8 cellular contexts compared by ENCODE assay signal in the genomic region with DNA sequence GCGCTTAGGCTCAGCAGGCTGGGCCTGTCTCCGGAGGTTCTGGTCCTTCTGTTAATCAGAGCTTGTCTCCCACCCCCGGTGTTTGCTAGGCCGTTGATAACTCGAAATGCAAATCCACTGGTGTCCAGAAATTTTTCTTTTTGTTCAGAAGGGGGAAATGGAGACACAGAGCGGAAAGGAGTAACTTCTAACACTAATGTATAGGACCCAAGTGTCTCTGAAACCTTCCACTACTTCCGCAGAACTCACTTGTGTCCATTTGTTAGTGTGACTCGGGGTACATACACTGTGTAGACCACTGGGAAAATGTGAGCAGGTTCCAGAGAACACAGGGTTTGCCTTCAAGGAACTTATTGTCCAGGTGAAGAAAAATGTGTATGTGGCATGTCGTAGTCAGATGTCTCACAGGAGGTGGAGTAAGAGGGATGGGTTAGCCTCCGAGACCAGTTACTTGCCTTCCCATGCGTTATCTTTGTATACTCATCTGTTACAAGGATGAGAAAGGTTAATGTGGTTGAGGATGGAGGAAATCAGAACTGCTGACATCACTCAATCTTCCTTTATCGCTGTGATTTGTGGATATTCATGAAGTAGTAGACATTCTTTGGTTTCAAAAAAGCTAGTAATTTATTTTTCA. TPM values are rescaled to one million over a fixed set of nuclear protein-coding genes. Genes with fewer than 3 reads are reported as not detected.
A peak's percentile ranks its signal among the peaks of the same experiment; 100 is the strongest.
DNase-seq lines count a peak whose midpoint lies in the region; ATAC-seq, FAIRE-seq and TF ChIP-seq lines count a peak whose summit lies in the region.

No MANE protein-coding gene starts in this region.

- intact Hi-C loops in Right ventricle myocardium inferior (cut with DNase I), result no loop called here
- intact Hi-C loops in cardiac septum (cut with DNase I), result loop anchor here (5.0 kb wide), 1 partner anchor 39 kb away; no protein-coding TSS in a partner anchor
- intact Hi-C loops in MCF 10A (cut with micrococcal nuclease), result no loop called here

- H3K4me1 ChIP-seq in SJSA1 (replicated peaks) (peaks cover 7% of the 10 kb centered on the region; the same call in 1 of the 2 replicates), keratinocyte (ENCODE audit: control insufficient read depth, extremely low read depth, insufficient read depth, low read length) (peaks cover 18% of the 10 kb centered on the region)

- H3K9me1 ChIP-seq in keratinocyte (ENCODE audit: control insufficient read depth, extremely low read depth, insufficient read depth, low read length), result no peaks in the 10 kb centered on the region

- peaks cover 9% of the 10 kb centered on the region for H3K36me3 ChIP-seq in SJSA1
- peaks cover 2 to 3% of the 10 kb centered on the region in 2 experiments for H3K36me3 ChIP-seq in keratinocyte (ENCODE audit: control insufficient read depth in 2 of 2, extremely low read depth in 1 of 2, insufficient read depth in 2 of 2, low read length in 2 of 2)

- H3K9ac ChIP-seq in keratinocyte (ENCODE audit: control insufficient read depth, extremely low read depth, insufficient read depth, low read length), result peak overlapping the region; percentile 99

- no peaks in the 10 kb centered on the region for H3K9me3 ChIP-seq in SJSA1 (replicated peaks)
- H3K9me3 ChIP-seq in keratinocyte (ENCODE audit: control insufficient read depth, low read depth, low read length), result no peaks in the 10 kb centered on the region

- DNase-seq in Right ventricle myocardium inferior (ENCODE audit: missing footprints) (no peak), cardiac septum (ENCODE audit: low spot score) (no peak), SJSA1 (ENCODE audit: low read depth in 1 of 2, low spot score in 2 of 2) (peak in 1 of 2 experiments; percentile 29), MCF 10A (ENCODE audit: unreplicated experiment) (peak; percentile 41), keratinocyte (ENCODE audit: low read depth, low spot score) (no peak), NCI-H345 (lab: John Stamatoyannopoulos, UW) (no peak)
- peak; percentile 9 to 64 for DNase-seq in stimulated activated effector memory CD8-positive, alpha-beta T cell treated with anti-CD3 and anti-CD28 coated beads, Interleukin-12 subunit alpha, Interleukin-12 subunit beta, amount 100 ng/mL, for 72 hours (ENCODE audit: low spot score in 2 of 2)

- ATAC-seq in Right ventricle myocardium inferior, result peak; percentile 21
- ATAC-seq in HG03025 (IDR thresholded peaks at IDR 0.05; ENCODE audit: low FRiP score, unreplicated experiment), result peak; percentile 12
- peak; percentile 87 for ATAC-seq in stimulated activated effector memory CD8-positive, alpha-beta T cell treated with anti-CD3 and anti-CD28 coated beads, Interleukin-12 subunit alpha, Interleukin-12 subunit beta, amount 100 ng/mL, for 72 hours

- peak overlapping the region; percentile 80 for H3K4me2 ChIP-seq in keratinocyte (ENCODE audit: control insufficient read depth, extremely low read depth, insufficient read depth, low read depth, low read length)

- H3K9me3 Mint-ChIP-seq in MCF 10A (ENCODE audit: unreplicated experiment), result no peaks in the 10 kb centered on the region
- no peaks in the 10 kb centered on the region for H3K9me3 Mint-ChIP-seq in stimulated activated effector memory CD8-positive, alpha-beta T cell treated with anti-CD3 and anti-CD28 coated beads, Interleukin-12 subunit alpha, Interleukin-12 subunit beta, amount 100 ng/mL, for 72 hours

- TSS peak; percentile 50 for BruUV-seq in MCF 10A (replicated peaks; lab: Mats Ljungman, UMichigan)

- H3K4me3 ChIP-seq in SJSA1, result peak overlapping the region; percentile 86
- H3K4me3 ChIP-seq in keratinocyte (ENCODE audit: control insufficient read depth in 2 of 3, extremely low read depth in 1 of 3, insufficient read depth in 2 of 3, low read depth in 1 of 3, low read length in 3 of 3), result peak overlapping the region; percentile 79 to 98 (median 80)

- CTCF ChIA-PET in MCF 10A (lab: Yijun Ruan, JAX), result interaction anchor here (0.6 to 0.9 kb wide), 2 partner anchors 22 to 27 kb away, joined by 3 read pairs; no protein-coding TSS in a partner anchor

- H3K4me3 Mint-ChIP-seq in MCF 10A (ENCODE audit: unreplicated experiment), result peak overlapping the region; percentile 84
- H3K4me3 Mint-ChIP-seq in stimulated activated effector memory CD8-positive, alpha-beta T cell treated with anti-CD3 and anti-CD28 coated beads, Interleukin-12 subunit alpha, Interleukin-12 subunit beta, amount 100 ng/mL, for 72 hours, result peak overlapping the region; percentile 85

- H3K27ac Mint-ChIP-seq in MCF 10A (ENCODE audit: low read depth, unreplicated experiment), result peak overlapping the region; percentile 81
- peak overlapping the region; percentile 98 for H3K27ac Mint-ChIP-seq in stimulated activated effector memory CD8-positive, alpha-beta T cell treated with anti-CD3 and anti-CD28 coated beads, Interleukin-12 subunit alpha, Interleukin-12 subunit beta, amount 100 ng/mL, for 72 hours

- peaks cover 58% of the 10 kb centered on the region for H3K79me2 ChIP-seq in keratinocyte (ENCODE audit: control insufficient read depth, insufficient read depth, low read length)

- H4K20me1 ChIP-seq in keratinocyte (ENCODE audit: control insufficient read depth, extremely low read depth, insufficient read depth, low read length), result peaks cover 5% of the 10 kb centered on the region

- peak overlapping the region; percentile 91 for H2AFZ ChIP-seq in keratinocyte (ENCODE audit: control insufficient read depth, low read length)

- POLR2A ChIA-PET in MCF 10A (lab: Yijun Ruan, JAX), result interaction anchor here (0.6 to 4.3 kb wide), 6 partner anchors 21 to 662 kb away, joined by 3 to 28 read pairs (median 4); no protein-coding TSS in a partner anchor

- peaks cover 20% of the 10 kb centered on the region for H3K4me1 Mint-ChIP-seq in MCF 10A (ENCODE audit: insufficient read depth, unreplicated experiment)
- peaks cover 52% of the 10 kb centered on the region for H3K4me1 Mint-ChIP-seq in stimulated activated effector memory CD8-positive, alpha-beta T cell treated with anti-CD3 and anti-CD28 coated beads, Interleukin-12 subunit alpha, Interleukin-12 subunit beta, amount 100 ng/mL, for 72 hours

- TF ChIP-seq CTCF in MCF 10A (IDR thresholded peaks at IDR 0.05; ENCODE audit: unreplicated experiment) (no peak), keratinocyte (optimal IDR thresholded peaks at IDR 0.05 in 1 of 3, IDR thresholded peaks at IDR 0.05 in 1 of 3, conservative IDR thresholded peaks at IDR 0.05 in 1 of 3; ENCODE audit: extremely low read depth in 1 of 3, insufficient read depth in 2 of 3, low read length in 3 of 3) (no peak)

- dilution Hi-C loops in keratinocyte (cut with MboI; ENCODE audit: extremely low pct_ligation_motif_present, low sequenced_read_pairs), result no loop called here

- peaks cover 7% of the 10 kb centered on the region for H3K36me3 Mint-ChIP-seq in MCF 10A (ENCODE audit: insufficient read depth, unreplicated experiment)
- peaks cover 65% of the 10 kb centered on the region for H3K36me3 Mint-ChIP-seq in stimulated activated effector memory CD8-positive, alpha-beta T cell treated with anti-CD3 and anti-CD28 coated beads, Interleukin-12 subunit alpha, Interleukin-12 subunit beta, amount 100 ng/mL, for 72 hours

- no peaks in the 10 kb centered on the region for H3K27me3 ChIP-seq in SJSA1 (replicated peaks)
- H3K27me3 ChIP-seq in keratinocyte (ENCODE audit: control insufficient read depth, extremely low read depth, insufficient read depth, low read length), result no peaks in the 10 kb centered on the region

- H3K27me3 Mint-ChIP-seq in MCF 10A (ENCODE audit: insufficient read depth, unreplicated experiment), result no peaks in the 10 kb centered on the region

- peak; percentile 64 for FAIRE-seq in keratinocyte (lab: Jason Lieb, UNC)

- peak overlapping the region; percentile 95 for H3K27ac ChIP-seq in SJSA1
- H3K27ac ChIP-seq in keratinocyte (ENCODE audit: control insufficient read depth, insufficient read depth, low read length), result peak overlapping the region; percentile 81

RNA-seq across cellular contexts. Expression of a gene that starts 0.8 kb away (rescaled TPM):
- 93.4 TPM for total RNA-seq in Right ventricle myocardium inferior
- total RNA-seq in cardiac septum, result 118 TPM
- 70.9 and 102 TPM in 2 replicates for total RNA-seq in SJSA1 (2014; rRNA removed; shearing (Covaris generic))
- total RNA-seq in MCF 10A (2022), result 157 and 164 TPM in 2 replicates
- 121 to 216 TPM (median 150 TPM) in 3 replicates for polyA plus RNA-seq in keratinocyte
- 77.9 TPM for polyA plus RNA-seq in keratinocyte (2011; ENCODE audit: low read depth)
- polyA plus RNA-seq in keratinocyte (2011; cell fraction: cytosol; rRNA removed), result 127 and 260 TPM in 2 replicates
- 159 and 176 TPM in 2 replicates for polyA plus RNA-seq in keratinocyte (2011; cell fraction: nucleus; rRNA removed)
- 65.9 and 120 TPM in 2 replicates for polyA plus RNA-seq in keratinocyte (2012; ENCODE audit: low replicate concordance)
- polyA minus RNA-seq in keratinocyte, result 63.8 to 140 TPM (median 118 TPM) in 3 replicates
- 101 TPM for polyA minus RNA-seq in keratinocyte (2011; cell fraction: cytosol; rRNA and poly(A)+ RNA removed)
- 49.7 and 81.6 TPM in 2 replicates for polyA minus RNA-seq in keratinocyte (2011; cell fraction: nucleus; rRNA and poly(A)+ RNA removed)

RNA-seq across cellular contexts. Expression of a gene that starts 7.3 kb away (rescaled TPM):
- 24.9 TPM for total RNA-seq in Right ventricle myocardium inferior
- 24.0 TPM for total RNA-seq in cardiac septum
- total RNA-seq in SJSA1 (2014; rRNA removed; shearing (Covaris generic)), result 8.2 and 38.5 TPM in 2 replicates
- 21.3 and 24.3 TPM in 2 replicates for total RNA-seq in MCF 10A (2022)
- polyA plus RNA-seq in keratinocyte, result 31.2 to 34.9 TPM (median 32.9 TPM) in 3 replicates
- polyA plus RNA-seq in keratinocyte (2011; ENCODE audit: low read depth), result 27.7 TPM
- polyA plus RNA-seq in keratinocyte (2011; cell fraction: cytosol; rRNA removed), result 27.1 and 43.5 TPM in 2 replicates
- 36.1 and 37.4 TPM in 2 replicates for polyA plus RNA-seq in keratinocyte (2011; cell fraction: nucleus; rRNA removed)
- polyA plus RNA-seq in keratinocyte (2012; ENCODE audit: low replicate concordance), result 14.1 and 17.4 TPM in 2 replicates
- 24.6 to 32.6 TPM (median 29.2 TPM) in 3 replicates for polyA minus RNA-seq in keratinocyte
- polyA minus RNA-seq in keratinocyte (2011; cell fraction: cytosol; rRNA and poly(A)+ RNA removed), result 16.7 TPM
- 7.8 and 13.3 TPM in 2 replicates for polyA minus RNA-seq in keratinocyte (2011; cell fraction: nucleus; rRNA and poly(A)+ RNA removed)

RNA-seq across cellular contexts. Expression of a gene that starts 34.4 kb away (rescaled TPM):
- total RNA-seq in Right ventricle myocardium inferior (115 TPM), cardiac septum (155 TPM), MCF 10A (2022) (31.1 and 36.2 TPM in 2 replicates)
- total RNA-seq in SJSA1 (2014; rRNA removed; shearing (Covaris generic)), result 31.8 and 38.9 TPM in 2 replicates
- polyA plus RNA-seq in keratinocyte, result 35.0 to 46.8 TPM (median 38.4 TPM) in 3 replicates
- polyA plus RNA-seq in keratinocyte (2011; ENCODE audit: low read depth), result 7.3 TPM
- 22.1 and 33.7 TPM in 2 replicates for polyA plus RNA-seq in keratinocyte (2011; cell fraction: cytosol; rRNA removed)
- polyA plus RNA-seq in keratinocyte (2011; cell fraction: nucleus; rRNA removed), result 84.3 and 109 TPM in 2 replicates
- 9.4 and 52.0 TPM in 2 replicates for polyA plus RNA-seq in keratinocyte (2012; ENCODE audit: low replicate concordance)
- polyA minus RNA-seq in keratinocyte, result 61.9 to 100.0 TPM (median 61.9 TPM) in 3 replicates
- polyA minus RNA-seq in keratinocyte (2011; cell fraction: cytosol; rRNA and poly(A)+ RNA removed), result 73.3 TPM
- polyA minus RNA-seq in keratinocyte (2011; cell fraction: nucleus; rRNA and poly(A)+ RNA removed), result 59.3 and 72.3 TPM in 2 replicates

RNA-seq across cellular contexts. Expression of a gene that starts 42.0 kb away (rescaled TPM):
- total RNA-seq in Right ventricle myocardium inferior, result 10.8 TPM
- 8.0 TPM for total RNA-seq in cardiac septum
- 2.4 and 13.4 TPM in 2 replicates for total RNA-seq in SJSA1 (2014; rRNA removed; shearing (Covaris generic))
- total RNA-seq in MCF 10A (2022), result 0.79 and 0.91 TPM in 2 replicates
- polyA plus RNA-seq in keratinocyte, result 12.9 to 21.1 TPM (median 17.4 TPM) in 3 replicates
- 4.2 TPM for polyA plus RNA-seq in keratinocyte (2011; ENCODE audit: low read depth)
- 15.2 and 25.4 TPM in 2 replicates for polyA plus RNA-seq in keratinocyte (2011; cell fraction: cytosol; rRNA removed)
- 30.0 and 40.9 TPM in 2 replicates for polyA plus RNA-seq in keratinocyte (2011; cell fraction: nucleus; rRNA removed)
- 5.6 and 16.2 TPM in 2 replicates for polyA plus RNA-seq in keratinocyte (2012; ENCODE audit: low replicate concordance)
- polyA minus RNA-seq in keratinocyte, result 22.4 to 65.0 TPM (median 24.4 TPM) in 3 replicates
- polyA minus RNA-seq in keratinocyte (2011; cell fraction: cytosol; rRNA and poly(A)+ RNA removed), result 27.6 TPM
- polyA minus RNA-seq in keratinocyte (2011; cell fraction: nucleus; rRNA and poly(A)+ RNA removed), result 19.2 and 26.1 TPM in 2 replicates

RNA-seq across cellular contexts. Expression of a gene that starts 45.8 kb away (rescaled TPM):
- total RNA-seq in Right ventricle myocardium inferior, result 0.92 TPM
- 0.62 TPM for total RNA-seq in cardiac septum
- not detected in 2 replicates for total RNA-seq in SJSA1 (2014; rRNA removed; shearing (Covaris generic))
- total RNA-seq in MCF 10A (2022), result 0.52 and 0.63 TPM in 2 replicates
- 0.12 TPM in 1 of 3 replicates, not detected in the others for polyA plus RNA-seq in keratinocyte
- 0.36 TPM for polyA plus RNA-seq in keratinocyte (2011; ENCODE audit: low read depth)
- not detected in 2 replicates for polyA plus RNA-seq in keratinocyte (2011; cell fraction: cytosol; rRNA removed)
- not detected in 2 replicates for polyA plus RNA-seq in keratinocyte (2011; cell fraction: nucleus; rRNA removed)
- polyA plus RNA-seq in keratinocyte (2012; ENCODE audit: low replicate concordance), result not detected in 2 replicates
- not detected in 3 replicates for polyA minus RNA-seq in keratinocyte
- not detected for polyA minus RNA-seq in keratinocyte (2011; cell fraction: cytosol; rRNA and poly(A)+ RNA removed)
- polyA minus RNA-seq in keratinocyte (2011; cell fraction: nucleus; rRNA and poly(A)+ RNA removed), result 1.5 TPM in 1 of 2 replicates, not detected in the other

Comparison
In these comparisons a context has a peak if more than half of its experiments do, and no peak if none do; other contexts are left out.
1. ATAC-seq: peak in every context shown above with its lines; median percentile 87 in stimulated activated effector memory CD8-positive, alpha-beta T cell treated with anti-CD3 and anti-CD28 coated beads, Interleukin-12 subunit alpha, Interleukin-12 subunit beta, amount 100 ng/mL, for 72 hours; 21 in Right ventricle myocardium inferior; 12 in HG03025.
2. DNase-seq: peak in MCF 10A (single experiment) and stimulated activated effector memory CD8-positive, alpha-beta T cell treated with anti-CD3 and anti-CD28 coated beads, Interleukin-12 subunit alpha, Interleukin-12 subunit beta, amount 100 ng/mL, for 72 hours (2 of 2); none in Right ventricle myocardium inferior (single experiment), cardiac septum (single experiment), keratinocyte (single experiment) and NCI-H345 (single experiment).